ENCODE assay signal across 8 cellular contexts in genomic region chr16:18537004-18537403, GRCh38. TPM values are rescaled to one million over a fixed set of nuclear protein-coding genes. Genes with fewer than 3 reads are reported as not detected.
DNase-seq lines count a peak whose midpoint lies in the region; ATAC-seq and TF ChIP-seq lines count a peak whose summit lies in the region.
"Not testable (repeated sequence)": the region's sequence is repeated elsewhere in the genome, so short reads cannot be mapped to it uniquely, and the experiment has no call there.

No MANE protein-coding gene starts in this region.

- not testable (repeated sequence) for H3K4me3 ChIP-seq in Loucy (ENCODE audit: low read length, poor library complexity, severe bottlenecking); epithelial cell of esophagus (ENCODE audit: low read length); neural cell (ENCODE audit: low read length)

- H3K27me3 Mint-ChIP-seq in activated naive CD4-positive, alpha-beta T cell treated with anti-CD3 and anti-CD28 coated beads, Interleukin-2, amount 10 ng/mL, durations not matched to agents 7 days and 5 days; stimulated activated naive CD8-positive, alpha-beta T cell treated with anti-CD3 and anti-CD28 coated beads, Interleukin-15, amount 100 ng/mL, for 72 hours: not testable (repeated sequence)

- not testable (repeated sequence) for H3K4me3 Mint-ChIP-seq in activated naive CD4-positive, alpha-beta T cell treated with anti-CD3 and anti-CD28 coated beads, Interleukin-2, amount 10 ng/mL, durations not matched to agents 7 days and 5 days; stimulated activated naive CD8-positive, alpha-beta T cell treated with anti-CD3 and anti-CD28 coated beads, Interleukin-15, amount 100 ng/mL, for 72 hours

- CTCF ChIA-PET in activated naive CD4-positive, alpha-beta T cell treated with anti-CD3 and anti-CD28 coated beads, Interleukin-2, amount 10 ng/mL, durations not matched to agents 7 days and 5 days (lab: Charles Lee) = not testable (repeated sequence)

- TF ChIP-seq CTCF in GM13977 (IDR thresholded peaks at IDR 0.05; ENCODE audit: extremely low read depth, insufficient read depth, missing control alignments) = peak; percentile 20
- peak; percentile 24; the same call in 1 of the 2 replicates for TF ChIP-seq CTCF in Loucy (conservative IDR thresholded peaks at IDR 0.05; ENCODE audit: low read length)
- peak; percentile 27; the same call in 1 of the 2 replicates for TF ChIP-seq CTCF in VCaP (conservative IDR thresholded peaks at IDR 0.05)
- peak; percentile 6 for TF ChIP-seq CTCF in epithelial cell of esophagus (IDR thresholded peaks at IDR 0.05; ENCODE audit: insufficient read depth, low read depth, low read length, missing control alignments)
- peak; percentile 46 for TF ChIP-seq CTCF in neural cell (IDR thresholded peaks at IDR 0.05; ENCODE audit: poor library complexity, severe bottlenecking)

- not testable (repeated sequence) for H3K27ac Mint-ChIP-seq in activated naive CD4-positive, alpha-beta T cell treated with anti-CD3 and anti-CD28 coated beads, Interleukin-2, amount 10 ng/mL, durations not matched to agents 7 days and 5 days; stimulated activated naive CD8-positive, alpha-beta T cell treated with anti-CD3 and anti-CD28 coated beads, Interleukin-15, amount 100 ng/mL, for 72 hours

- not testable (repeated sequence) for H3K9me3 Mint-ChIP-seq in activated naive CD4-positive, alpha-beta T cell treated with anti-CD3 and anti-CD28 coated beads, Interleukin-2, amount 10 ng/mL, durations not matched to agents 7 days and 5 days; stimulated activated naive CD8-positive, alpha-beta T cell treated with anti-CD3 and anti-CD28 coated beads, Interleukin-15, amount 100 ng/mL, for 72 hours

- not testable (repeated sequence) for H3K27me3 ChIP-seq in Loucy (ENCODE audit: insufficient read depth, low read length, poor library complexity, severe bottlenecking); neural cell (ENCODE audit: insufficient read depth, low read depth, low read length)

- H3K4me1 ChIP-seq in Loucy (ENCODE audit: insufficient read depth, low read length, poor library complexity, severe bottlenecking) = not testable (repeated sequence)

- not testable (repeated sequence) for H3K27ac ChIP-seq in VCaP; neural cell (ENCODE audit: low read length)

- not testable (repeated sequence) for H3K9me2 ChIP-seq in Loucy (replicated peaks; ENCODE audit: low read depth, low read length); neural cell (ENCODE audit: insufficient read depth, low read length)

- not testable (repeated sequence) for TF ChIP-seq EP300 in neural cell (conservative IDR thresholded peaks at IDR 0.05; ENCODE audit: poor library complexity, severe bottlenecking)

- not testable (repeated sequence) for DNase-seq in GM13977 (ENCODE audit: low spot score); epithelial cell of esophagus (ENCODE audit: low read depth); left colon; stimulated activated naive CD8-positive, alpha-beta T cell treated with anti-CD3 and anti-CD28 coated beads, Interleukin-15, amount 100 ng/mL, for 72 hours
- DNase-seq in activated naive CD4-positive, alpha-beta T cell treated with anti-CD3 and anti-CD28 coated beads, Interleukin-2, amount 10 ng/mL, durations not matched to agents 7 days and 5 days = peak; percentile 21

- H3K9me3 ChIP-seq in Loucy (ENCODE audit: insufficient read depth, low read depth, low read length); neural cell (ENCODE audit: low read length): not testable (repeated sequence)

- not testable (repeated sequence) for H3K9ac ChIP-seq in Loucy (ENCODE audit: low read depth, low read length, poor library complexity, severe bottlenecking); neural cell (ENCODE audit: low read length)

- H3K79me2 ChIP-seq in Loucy (ENCODE audit: insufficient read depth, low read length); neural cell (replicated peaks; ENCODE audit: insufficient read depth, low read length): not testable (repeated sequence)

- not testable (repeated sequence) for H3K4me1 Mint-ChIP-seq in activated naive CD4-positive, alpha-beta T cell treated with anti-CD3 and anti-CD28 coated beads, Interleukin-2, amount 10 ng/mL, durations not matched to agents 7 days and 5 days; stimulated activated naive CD8-positive, alpha-beta T cell treated with anti-CD3 and anti-CD28 coated beads, Interleukin-15, amount 100 ng/mL, for 72 hours

- not testable (repeated sequence) for H3K4me2 ChIP-seq in Loucy (ENCODE audit: low read depth, low read length, poor library complexity, severe bottlenecking); neural cell (ENCODE audit: low read length)

- H4K20me1 ChIP-seq in Loucy (ENCODE audit: insufficient read depth, low read length, poor library complexity, severe bottlenecking); neural cell (ENCODE audit: insufficient read depth): not testable (repeated sequence)

- not testable (repeated sequence) for H3K36me3 ChIP-seq in Loucy (ENCODE audit: insufficient read depth, low read length); neural cell (ENCODE audit: insufficient read depth, low read length)

- in situ Hi-C loops in GM13977 (cut with MboI; ENCODE audit: low pct_unique_long_range_greater_than_20kb, low sequenced_read_pairs, unreplicated experiment) = not testable (repeated sequence)

- ATAC-seq in left colon = peak; percentile 70
- ATAC-seq in stimulated activated naive CD8-positive, alpha-beta T cell treated with anti-CD3 and anti-CD28 coated beads, Interleukin-15, amount 100 ng/mL, for 72 hours = peak; percentile 48

- not testable (repeated sequence) for TF ChIP-seq RAD21 in neural cell (conservative IDR thresholded peaks at IDR 0.05)

- not testable (repeated sequence) for H3K36me3 Mint-ChIP-seq in activated naive CD4-positive, alpha-beta T cell treated with anti-CD3 and anti-CD28 coated beads, Interleukin-2, amount 10 ng/mL, durations not matched to agents 7 days and 5 days

- not testable (repeated sequence) for H2AFZ ChIP-seq in Loucy (ENCODE audit: low read length); neural cell (ENCODE audit: low read depth, low read length)

- not testable (repeated sequence) for H3F3A ChIP-seq in Loucy (ENCODE audit: low read depth); neural cell (ENCODE audit: insufficient read depth, low read length, poor library complexity, severe bottlenecking)

- intact Hi-C loops in left colon (cut with DNase I, micrococcal nuclease) = not testable (repeated sequence)

TF ChIP-seq in neural cell, 6 proteins besides CTCF, POLR2A, EP300 and RAD21:
- peak; percentile 41 for TF ChIP-seq SMC3 (conservative IDR thresholded peaks at IDR 0.05; ENCODE audit: poor library complexity)
TF ChIP-seq in neural cell: peak in this region for 1; not testable (repeated sequence) for 5.

RNA-seq across cellular contexts. Expression of gene NOMO2, which starts 24.9 kb away (rescaled TPM):
- total RNA-seq in left colon = 100 to 1,000 TPM in 1 of 2 donors, 10 to 100 TPM in 1; 73.1 to 129 TPM
- polyA plus RNA-seq in neural cell = 55.8 and 59.1 TPM in 2 replicates
- 66.4 and 84.7 TPM in 2 replicates for polyA minus RNA-seq in neural cell
